16 cellular contexts compared by ENCODE assay signal in genomic region chr10:47381427-47382379, GRCh38. TPM values are rescaled to one million over a fixed set of nuclear protein-coding genes. Genes with fewer than 3 reads are reported as not detected.
A peak's percentile ranks its signal among the peaks of the same experiment; 100 is the strongest.
DNase-seq lines count a peak whose midpoint lies in the region; FAIRE-seq and TF ChIP-seq lines count a peak whose summit lies in the region.
"Had no signal": no experiment of that assay in that cellular context is flagged by ENCODE, and none has a peak within 500 bp of the region (broad histone marks: within the 10 kb centered on the region; RNA-seq: fewer than 3 reads in every experiment).

No MANE protein-coding gene starts in this region.

- H3K27ac ChIP-seq in endodermal cell (ENCODE audit: low read depth, low read length), result no peak overlapping the region
- H3K27ac ChIP-seq: cardiac muscle cell had no signal

- peak; percentile 17 for DNase-seq in D341Med (ENCODE audit: low spot score)
- DNase-seq in activated CD4-positive, alpha-beta memory T cell treated with anti-CD3 and anti-CD28 coated beads for 36 hours, result peak; percentile 4
- DNase-seq in endodermal cell, result peak; percentile 29
- peak; percentile 38 for DNase-seq in osteocyte (ENCODE audit: extremely low spot score, unreplicated experiment)
- DNase-seq in GM12892 (ENCODE audit: insufficient read length), result no peak
- DNase-seq in NCI-H187 treated with DMSO at 0.1 percent for 48 hours (lab: John Stamatoyannopoulos, UW), result no peak
- no peak for DNase-seq in inferior parietal cortex (ENCODE audit: extremely low spot score)
- no peak for DNase-seq in activated CD4-positive, CD25-positive, alpha-beta regulatory T cell (lab: John Stamatoyannopoulos, UW)
- DNase-seq: NCI-H1930; NCI-H446; stimulated activated CD4-positive, alpha-beta T cell treated with anti-CD3 and anti-CD28 coated beads, Interleukin-2, amount 100 ng/mL, for 24 hours had no signal

- H3K4me3 Mint-ChIP-seq in activated CD4-positive, alpha-beta memory T cell treated with anti-CD3 and anti-CD28 coated beads for 36 hours, result no peak overlapping the region
- no peak overlapping the region for H3K4me3 Mint-ChIP-seq in endodermal cell
- H3K4me3 Mint-ChIP-seq in osteocyte (ENCODE audit: unreplicated experiment), result no peak overlapping the region

- no peaks in the 10 kb centered on the region for H3K9me3 Mint-ChIP-seq in activated CD4-positive, alpha-beta memory T cell treated with anti-CD3 and anti-CD28 coated beads for 36 hours
- H3K9me3 Mint-ChIP-seq in endodermal cell, result no peaks in the 10 kb centered on the region
- no peaks in the 10 kb centered on the region for H3K9me3 Mint-ChIP-seq in osteocyte (ENCODE audit: unreplicated experiment)

- no peak for FAIRE-seq in GM12892 (lab: Jason Lieb, UNC)
- FAIRE-seq: TTC549 had no signal

- WGBS in endodermal cell (ENCODE audit: insufficient coverage in 1 of 2, insufficient read length in 1 of 2), 2 experiments, result 84 to 89% methylated on average over 8 to 9 of the region's 9 CpGs

- TF ChIP-seq POLR2A in GM12892 (IDR thresholded peaks at IDR 0.05; ENCODE audit: low read depth, low read length), result no peak

- no peaks in the 10 kb centered on the region for H3K9me3 ChIP-seq in endodermal cell (ENCODE audit: control insufficient read depth, low read length)

- no peaks in the 10 kb centered on the region for H3K4me1 ChIP-seq in endodermal cell (ENCODE audit: control insufficient read depth, insufficient read depth, low read length)

- TF ChIP-seq CTCF in endodermal cell (conservative IDR thresholded peaks at IDR 0.05), result no peak
- TF ChIP-seq CTCF in osteocyte (IDR thresholded peaks at IDR 0.05), result no peak

- H3K36me3 Mint-ChIP-seq in activated CD4-positive, alpha-beta memory T cell treated with anti-CD3 and anti-CD28 coated beads for 36 hours, result no peaks in the 10 kb centered on the region
- H3K36me3 Mint-ChIP-seq in endodermal cell (ENCODE audit: low read depth), result no peaks in the 10 kb centered on the region
- H3K36me3 Mint-ChIP-seq in osteocyte (ENCODE audit: unreplicated experiment), result no peaks in the 10 kb centered on the region

- POLR2A ChIA-PET in activated CD4-positive, alpha-beta memory T cell treated with anti-CD3 and anti-CD28 coated beads for 36 hours (lab: Charles Lee), result no interaction called here

- H3K4me3 ChIP-seq in endodermal cell (ENCODE audit: low read length), result no peak overlapping the region
- H3K4me3 ChIP-seq: cardiac muscle cell had no signal

- H3K4me1 Mint-ChIP-seq in activated CD4-positive, alpha-beta memory T cell treated with anti-CD3 and anti-CD28 coated beads for 36 hours (ENCODE audit: low read depth), result peaks cover 15% of the 10 kb centered on the region
- H3K4me1 Mint-ChIP-seq in endodermal cell, result peaks cover 20% of the 10 kb centered on the region
- peaks cover 12% of the 10 kb centered on the region for H3K4me1 Mint-ChIP-seq in osteocyte (ENCODE audit: unreplicated experiment)

- no peaks in the 10 kb centered on the region for H3K36me3 ChIP-seq in endodermal cell (ENCODE audit: control insufficient read depth, insufficient read depth, low read length)
- H3K36me3 ChIP-seq: cardiac muscle cell had no signal

- intact Hi-C loops in activated CD4-positive, alpha-beta memory T cell treated with anti-CD3 and anti-CD28 coated beads for 36 hours (cut with micrococcal nuclease), result no loop called here

- CTCF ChIA-PET in activated CD4-positive, alpha-beta memory T cell treated with anti-CD3 and anti-CD28 coated beads for 36 hours (lab: Charles Lee), result no interaction called here

- peaks cover 59% of the 10 kb centered on the region for H3K27me3 ChIP-seq in endodermal cell (ENCODE audit: control insufficient read depth, insufficient read depth, low read length, poor library complexity, severe bottlenecking)

- peaks cover 38% of the 10 kb centered on the region for H3K27me3 Mint-ChIP-seq in activated CD4-positive, alpha-beta memory T cell treated with anti-CD3 and anti-CD28 coated beads for 36 hours
- peaks cover 57% of the 10 kb centered on the region for H3K27me3 Mint-ChIP-seq in endodermal cell (ENCODE audit: insufficient read depth)
- peaks cover 13% of the 10 kb centered on the region for H3K27me3 Mint-ChIP-seq in osteocyte (ENCODE audit: unreplicated experiment)

- no peak overlapping the region for H3K27ac Mint-ChIP-seq in activated CD4-positive, alpha-beta memory T cell treated with anti-CD3 and anti-CD28 coated beads for 36 hours
- H3K27ac Mint-ChIP-seq in endodermal cell (no peak overlapping the region), osteocyte (ENCODE audit: unreplicated experiment) (no peak overlapping the region)

- no peak overlapping the region for H3K9ac ChIP-seq in endodermal cell (ENCODE audit: extremely low read depth, low read length, poor library complexity, severe bottlenecking)

RNA-seq across cellular contexts. Expression of gene ZNF488, which starts 2.4 kb away (rescaled TPM):
- total RNA-seq in activated CD4-positive, alpha-beta memory T cell treated with anti-CD3 and anti-CD28 coated beads for 36 hours, result under 1 TPM; 0.27 to 0.38 TPM
- total RNA-seq in endodermal cell, result 1 to 10 TPM in 1 of 2 donors, under 1 TPM in 1; 0.53 to 1.2 TPM
- polyA plus RNA-seq in endodermal cell (2013, experiment 1 of 2), result 1.1 TPM
- 0.95 TPM for polyA plus RNA-seq in endodermal cell (2013, experiment 2 of 2)
- total RNA-seq in osteocyte, result 0.35 and 0.55 TPM in 2 replicates
- polyA plus RNA-seq in GM12892 (2012; ENCODE audit: missing spikeins), result not detected

RNA-seq across cellular contexts. Expression of gene RBP3, which starts 33.5 kb away (rescaled TPM):
- not detected for total RNA-seq in activated CD4-positive, alpha-beta memory T cell treated with anti-CD3 and anti-CD28 coated beads for 36 hours
- total RNA-seq in endodermal cell (not detected), osteocyte (not detected in 2 replicates)
- polyA plus RNA-seq in endodermal cell (2013, experiment 1 of 2), result not detected
- polyA plus RNA-seq in endodermal cell (2013, experiment 2 of 2), result not detected
- polyA plus RNA-seq in GM12892 (2012; ENCODE audit: missing spikeins), result not detected
- total RNA-seq: cardiac muscle cell, left colon, omental fat pad, RPMI7951 had no signal
- polyA plus RNA-seq: cardiac muscle cell had no signal

RNA-seq across cellular contexts. Expression of gene GDF2, which starts 59.4 kb away (rescaled TPM):
- total RNA-seq in activated CD4-positive, alpha-beta memory T cell treated with anti-CD3 and anti-CD28 coated beads for 36 hours, result not detected
- total RNA-seq in endodermal cell (not detected), osteocyte (not detected in 2 replicates)
- polyA plus RNA-seq in endodermal cell (2013, experiment 1 of 2), result not detected
- not detected for polyA plus RNA-seq in endodermal cell (2013, experiment 2 of 2)
- not detected for polyA plus RNA-seq in GM12892 (2012; ENCODE audit: missing spikeins)
- total RNA-seq: left colon, omental fat pad, RPMI7951 had no signal

Comparison
In these comparisons a context has a peak if more than half of its experiments do, and no peak if none do; other contexts are left out.
1. DNase-seq: peak in D341Med (single experiment), activated CD4-positive, alpha-beta memory T cell treated with anti-CD3 and anti-CD28 coated beads for 36 hours (single experiment), endodermal cell (single experiment) and osteocyte (single experiment); none in GM12892 (single experiment), NCI-H187 treated with DMSO at 0.1 percent for 48 hours (single experiment), inferior parietal cortex (single experiment) and activated CD4-positive, CD25-positive, alpha-beta regulatory T cell (0 of 4).